19 cellular contexts compared by ENCODE assay signal in the genomic region with DNA sequence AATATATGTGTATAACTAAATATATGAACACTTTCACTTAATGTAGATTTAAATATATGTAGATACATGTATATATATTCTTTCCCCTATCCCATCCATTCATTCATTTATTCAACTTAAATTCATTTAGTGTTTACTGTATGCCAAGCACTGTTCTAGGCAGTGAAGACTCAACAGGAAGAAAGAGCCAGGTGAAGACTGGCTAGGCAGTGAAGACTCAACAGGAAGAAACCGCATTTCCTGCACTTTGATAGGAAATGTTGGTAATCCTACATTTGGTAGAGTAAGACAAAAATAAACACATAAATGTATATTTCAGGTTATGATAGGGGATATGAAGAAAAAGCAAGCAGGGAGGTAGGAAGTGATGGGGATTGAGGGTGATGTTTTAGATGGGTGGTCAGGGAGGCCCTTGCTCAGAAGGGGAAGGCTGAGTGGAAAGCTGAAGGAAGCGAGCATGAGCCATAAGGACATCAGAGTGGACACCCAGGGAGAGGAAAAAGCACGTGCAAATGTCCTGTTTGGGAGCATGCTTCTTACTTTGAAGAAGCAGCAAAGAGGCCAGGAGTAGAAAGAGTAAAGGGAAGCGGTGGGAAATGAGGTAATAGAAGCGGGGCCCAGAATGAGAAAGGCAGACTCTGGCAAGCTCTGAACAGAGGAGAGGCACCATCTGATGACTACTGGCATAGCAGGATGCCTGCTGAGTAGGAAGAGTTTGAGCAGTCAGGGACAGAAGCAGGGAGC.
A peak's percentile ranks its signal among the peaks of the same experiment; 100 is the strongest.
DNase-seq lines count a peak whose midpoint lies in the region; ATAC-seq and TF ChIP-seq lines count a peak whose summit lies in the region.
"Had no signal": no experiment of that assay in that cellular context is flagged by ENCODE, and none has a peak within 500 bp of the region (broad histone marks: within the 10 kb centered on the region; RNA-seq: fewer than 3 reads in every experiment).

No MANE protein-coding gene starts in this region.

- peaks cover 47% of the 10 kb centered on the region for H3K4me1 Mint-ChIP-seq in activated naive CD8-positive, alpha-beta T cell (ENCODE audit: low read depth)
- H3K4me1 Mint-ChIP-seq in activated naive CD8-positive, alpha-beta T cell treated with anti-CD3 and anti-CD28 coated beads for 36 hours: peaks cover 24% of the 10 kb centered on the region
- peaks cover 52% of the 10 kb centered on the region for H3K4me1 Mint-ChIP-seq in stimulated activated memory B cell treated with anti-CD40 and anti-IgM and Interleukin-4, amounts not matched to agents 10 μg/mL and 1 μg/mL and 100 μg/mL, for 72 hours
- peaks cover 3% of the 10 kb centered on the region; the same call in 2 of the 3 replicates for H3K4me1 Mint-ChIP-seq in GM23338

- peak overlapping the region; percentile 98; the same call in 1 of the 2 replicates for H3K4me2 ChIP-seq in KMS-11
- no peak overlapping the region for H3K4me2 ChIP-seq in GM23338
- H3K4me2 ChIP-seq: SK-N-SH had no signal

- TF ChIP-seq CTCF in KMS-11 (conservative IDR thresholded peaks at IDR 0.05; ENCODE audit: low read depth, low read length) (no peak), GM23338 (conservative IDR thresholded peaks at IDR 0.05; ENCODE audit: low read depth in 2 of 2) (no peak)

- H3K36me3 Mint-ChIP-seq in activated naive CD8-positive, alpha-beta T cell: peaks cover 3% of the 10 kb centered on the region
- H3K36me3 Mint-ChIP-seq in activated naive CD8-positive, alpha-beta T cell treated with anti-CD3 and anti-CD28 coated beads for 36 hours: no peaks in the 10 kb centered on the region
- H3K36me3 Mint-ChIP-seq in stimulated activated memory B cell treated with anti-CD40 and anti-IgM and Interleukin-4, amounts not matched to agents 10 μg/mL and 1 μg/mL and 100 μg/mL, for 72 hours: no peaks in the 10 kb centered on the region
- 0 out of 3 replicates have a peak, but pooled peaks cover 5% of the 10 kb centered on the region for H3K36me3 Mint-ChIP-seq in GM23338 (ENCODE audit: low read depth)
- H3K36me3 Mint-ChIP-seq: mesothelial cell of epicardium had no signal

- H3K27ac ChIP-seq in KMS-11 (peak overlapping the region; percentile 99), GM23338 (ENCODE audit: low read depth) (no peak overlapping the region)

- no peaks in the 10 kb centered on the region for H3K27me3 Mint-ChIP-seq in activated naive CD8-positive, alpha-beta T cell
- no peaks in the 10 kb centered on the region for H3K27me3 Mint-ChIP-seq in activated naive CD8-positive, alpha-beta T cell treated with anti-CD3 and anti-CD28 coated beads for 36 hours
- H3K27me3 Mint-ChIP-seq in stimulated activated memory B cell treated with anti-CD40 and anti-IgM and Interleukin-4, amounts not matched to agents 10 μg/mL and 1 μg/mL and 100 μg/mL, for 72 hours: no peaks in the 10 kb centered on the region
- H3K27me3 Mint-ChIP-seq in GM23338 (ENCODE audit: insufficient read depth, low read depth, poor library complexity): no peaks in the 10 kb centered on the region

- no peaks in the 10 kb centered on the region for H4K20me1 ChIP-seq in KMS-11 (ENCODE audit: insufficient read depth)
- H4K20me1 ChIP-seq in GM23338 (replicated peaks; ENCODE audit: insufficient read depth): no peaks in the 10 kb centered on the region

- H3K9ac ChIP-seq in KMS-11: peak overlapping the region; percentile 87; the same call in 1 of the 2 replicates
- H3K9ac ChIP-seq: SK-N-SH had no signal

- no peaks in the 10 kb centered on the region for H3F3A ChIP-seq in GM23338 (replicated peaks; ENCODE audit: low read depth)

- no peaks in the 10 kb centered on the region for H3K9me3 Mint-ChIP-seq in activated naive CD8-positive, alpha-beta T cell (ENCODE audit: low read depth)
- no peaks in the 10 kb centered on the region for H3K9me3 Mint-ChIP-seq in activated naive CD8-positive, alpha-beta T cell treated with anti-CD3 and anti-CD28 coated beads for 36 hours
- peaks cover 3% of the 10 kb centered on the region for H3K9me3 Mint-ChIP-seq in stimulated activated memory B cell treated with anti-CD40 and anti-IgM and Interleukin-4, amounts not matched to agents 10 μg/mL and 1 μg/mL and 100 μg/mL, for 72 hours
- H3K9me3 Mint-ChIP-seq in GM23338: peaks cover 3% of the 10 kb centered on the region; the same call in 2 of the 3 replicates
- H3K9me3 Mint-ChIP-seq: effector memory CD8-positive, alpha-beta T cell had no signal

- peak overlapping the region; percentile 54 for H3K27ac Mint-ChIP-seq in activated naive CD8-positive, alpha-beta T cell
- H3K27ac Mint-ChIP-seq in activated naive CD8-positive, alpha-beta T cell treated with anti-CD3 and anti-CD28 coated beads for 36 hours: no peak overlapping the region
- H3K27ac Mint-ChIP-seq in stimulated activated memory B cell treated with anti-CD40 and anti-IgM and Interleukin-4, amounts not matched to agents 10 μg/mL and 1 μg/mL and 100 μg/mL, for 72 hours: peak overlapping the region; percentile 83
- H3K27ac Mint-ChIP-seq in GM23338: no peak overlapping the region
- H3K27ac Mint-ChIP-seq: mesothelial cell of epicardium had no signal

- H3K79me2 ChIP-seq in KMS-11 (ENCODE audit: insufficient read depth, low read depth) (no peaks in the 10 kb centered on the region), GM23338 (replicated peaks; ENCODE audit: insufficient read depth) (no peaks in the 10 kb centered on the region)

- no peaks in the 10 kb centered on the region for H3K9me2 ChIP-seq in GM23338 (ENCODE audit: insufficient read depth)
- H3K9me2 ChIP-seq: SK-N-SH had no signal

- no peaks in the 10 kb centered on the region for H3K36me3 ChIP-seq in KMS-11 (ENCODE audit: insufficient read depth)
- no peaks in the 10 kb centered on the region for H3K36me3 ChIP-seq in GM23338 (ENCODE audit: insufficient read depth)
- H3K36me3 ChIP-seq: MG63, sigmoid colon had no signal

- H3K4me3 Mint-ChIP-seq in activated naive CD8-positive, alpha-beta T cell: peak overlapping the region; percentile 52
- H3K4me3 Mint-ChIP-seq in activated naive CD8-positive, alpha-beta T cell treated with anti-CD3 and anti-CD28 coated beads for 36 hours: no peak overlapping the region
- H3K4me3 Mint-ChIP-seq in stimulated activated memory B cell treated with anti-CD40 and anti-IgM and Interleukin-4, amounts not matched to agents 10 μg/mL and 1 μg/mL and 100 μg/mL, for 72 hours: no peak overlapping the region
- H3K4me3 Mint-ChIP-seq in GM23338: no peak overlapping the region

- no peak for ATAC-seq in stimulated activated memory B cell treated with anti-CD40 and anti-IgM and Interleukin-4, amounts not matched to agents 10 μg/mL and 1 μg/mL and 100 μg/mL, for 72 hours
- ATAC-seq in GM23338: no peak
- ATAC-seq: HCT116 had no signal

- H3K4me1 ChIP-seq in KMS-11 (ENCODE audit: low read depth, poor library complexity, severe bottlenecking) (peaks cover 44% of the 10 kb centered on the region), GM23338 (ENCODE audit: insufficient read depth) (no peaks in the 10 kb centered on the region)

- no peaks in the 10 kb centered on the region for H3K27me3 ChIP-seq in KMS-11 (ENCODE audit: insufficient read depth, low read depth)
- H3K27me3 ChIP-seq in GM23338 (ENCODE audit: insufficient read depth): no peaks in the 10 kb centered on the region
- H3K27me3 ChIP-seq: MG63, sigmoid colon, testis had no signal

- no peak overlapping the region for H3K4me3 ChIP-seq in KMS-11 (IDR thresholded peaks at IDR 0.05; ENCODE audit: insufficient read depth, low read depth, low read length)
- H3K4me3 ChIP-seq in GM23338: no peak overlapping the region
- H3K4me3 ChIP-seq: MG63, sigmoid colon, testis had no signal

- no peak for DNase-seq in activated naive CD8-positive, alpha-beta T cell treated with anti-CD3 and anti-CD28 coated beads for 36 hours
- peak; percentile 36 for DNase-seq in central memory CD4-positive, alpha-beta T cell
- DNase-seq in NCI-H345 treated with DMSO at 0.1 percent for 48 hours (lab: John Stamatoyannopoulos, UW; ENCODE audit: unreplicated experiment) (no peak), RKO (ENCODE audit: low spot score) (no peak), GM23338 (ENCODE audit: low spot score) (no peak)
- DNase-seq: effector memory CD8-positive, alpha-beta T cell; kidney; MG63; NCI-H187; NCI-H446; sigmoid colon; SK-N-SH; stimulated activated CD4-positive, alpha-beta T cell treated with anti-CD3 and anti-CD28 coated beads, Interleukin-2, amount 100 ng/mL, for 48 hours; testis had no signal

- H2AFZ ChIP-seq in KMS-11 (ENCODE audit: low read depth) (peak overlapping the region; percentile 67; the same call in 1 of the 2 replicates), GM23338 (no peak overlapping the region)

TF ChIP-seq in GM23338, 12 proteins besides CTCF, POLR2A, EP300 and RAD21 (continues in another document):
- no peak for TF ChIP-seq JUNB (IDR thresholded peaks at IDR 0.05; ENCODE audit: unreplicated experiment)
- TF ChIP-seq ZNF331 (CRISPR knock-in tag; IDR thresholded peaks at IDR 0.05; ENCODE audit: low read depth): no peak
- TF ChIP-seq, protein P1, sequence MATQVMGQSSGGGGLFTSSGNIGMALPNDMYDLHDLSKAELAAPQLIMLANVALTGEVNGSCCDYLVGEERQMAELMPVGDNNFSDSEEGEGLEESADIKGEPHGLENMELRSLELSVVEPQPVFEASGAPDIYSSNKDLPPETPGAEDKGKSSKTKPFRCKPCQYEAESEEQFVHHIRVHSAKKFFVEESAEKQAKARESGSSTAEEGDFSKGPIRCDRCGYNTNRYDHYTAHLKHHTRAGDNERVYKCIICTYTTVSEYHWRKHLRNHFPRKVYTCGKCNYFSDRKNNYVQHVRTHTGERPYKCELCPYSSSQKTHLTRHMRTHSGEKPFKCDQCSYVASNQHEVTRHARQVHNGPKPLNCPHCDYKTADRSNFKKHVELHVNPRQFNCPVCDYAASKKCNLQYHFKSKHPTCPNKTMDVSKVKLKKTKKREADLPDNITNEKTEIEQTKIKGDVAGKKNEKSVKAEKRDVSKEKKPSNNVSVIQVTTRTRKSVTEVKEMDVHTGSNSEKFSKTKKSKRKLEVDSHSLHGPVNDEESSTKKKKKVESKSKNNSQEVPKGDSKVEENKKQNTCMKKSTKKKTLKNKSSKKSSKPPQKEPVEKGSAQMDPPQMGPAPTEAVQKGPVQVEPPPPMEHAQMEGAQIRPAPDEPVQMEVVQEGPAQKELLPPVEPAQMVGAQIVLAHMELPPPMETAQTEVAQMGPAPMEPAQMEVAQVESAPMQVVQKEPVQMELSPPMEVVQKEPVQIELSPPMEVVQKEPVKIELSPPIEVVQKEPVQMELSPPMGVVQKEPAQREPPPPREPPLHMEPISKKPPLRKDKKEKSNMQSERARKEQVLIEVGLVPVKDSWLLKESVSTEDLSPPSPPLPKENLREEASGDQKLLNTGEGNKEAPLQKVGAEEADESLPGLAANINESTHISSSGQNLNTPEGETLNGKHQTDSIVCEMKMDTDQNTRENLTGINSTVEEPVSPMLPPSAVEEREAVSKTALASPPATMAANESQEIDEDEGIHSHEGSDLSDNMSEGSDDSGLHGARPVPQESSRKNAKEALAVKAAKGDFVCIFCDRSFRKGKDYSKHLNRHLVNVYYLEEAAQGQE (IDR thresholded peaks at IDR 0.05; ENCODE audit: unreplicated experiment): no peak
- no peak for TF ChIP-seq POLR2AphosphoS5 (IDR thresholded peaks at IDR 0.05; ENCODE audit: low read depth)
- no peak for TF ChIP-seq STAT1 (IDR thresholded peaks at IDR 0.05; ENCODE audit: unreplicated experiment)
- TF ChIP-seq CREB1 (CRISPR knock-in tag; IDR thresholded peaks at IDR 0.05; ENCODE audit: low read depth): no peak
- TF ChIP-seq EZH2 (IDR thresholded peaks at IDR 0.05; ENCODE audit: low read depth, unreplicated experiment): no peak

Comparison
In these comparisons a context has a peak if more than half of its experiments do, and no peak if none do; other contexts are left out.
1. H3K27ac Mint-ChIP-seq: peak in activated naive CD8-positive, alpha-beta T cell (single experiment) and stimulated activated memory B cell treated with anti-CD40 and anti-IgM and Interleukin-4, amounts not matched to agents 10 μg/mL and 1 μg/mL and 100 μg/mL, for 72 hours (single experiment); none in activated naive CD8-positive, alpha-beta T cell treated with anti-CD3 and anti-CD28 coated beads for 36 hours (single experiment) and GM23338 (single experiment).